Comparison of ENCODE assay signal across 9 cellular contexts in the genomic region with DNA sequence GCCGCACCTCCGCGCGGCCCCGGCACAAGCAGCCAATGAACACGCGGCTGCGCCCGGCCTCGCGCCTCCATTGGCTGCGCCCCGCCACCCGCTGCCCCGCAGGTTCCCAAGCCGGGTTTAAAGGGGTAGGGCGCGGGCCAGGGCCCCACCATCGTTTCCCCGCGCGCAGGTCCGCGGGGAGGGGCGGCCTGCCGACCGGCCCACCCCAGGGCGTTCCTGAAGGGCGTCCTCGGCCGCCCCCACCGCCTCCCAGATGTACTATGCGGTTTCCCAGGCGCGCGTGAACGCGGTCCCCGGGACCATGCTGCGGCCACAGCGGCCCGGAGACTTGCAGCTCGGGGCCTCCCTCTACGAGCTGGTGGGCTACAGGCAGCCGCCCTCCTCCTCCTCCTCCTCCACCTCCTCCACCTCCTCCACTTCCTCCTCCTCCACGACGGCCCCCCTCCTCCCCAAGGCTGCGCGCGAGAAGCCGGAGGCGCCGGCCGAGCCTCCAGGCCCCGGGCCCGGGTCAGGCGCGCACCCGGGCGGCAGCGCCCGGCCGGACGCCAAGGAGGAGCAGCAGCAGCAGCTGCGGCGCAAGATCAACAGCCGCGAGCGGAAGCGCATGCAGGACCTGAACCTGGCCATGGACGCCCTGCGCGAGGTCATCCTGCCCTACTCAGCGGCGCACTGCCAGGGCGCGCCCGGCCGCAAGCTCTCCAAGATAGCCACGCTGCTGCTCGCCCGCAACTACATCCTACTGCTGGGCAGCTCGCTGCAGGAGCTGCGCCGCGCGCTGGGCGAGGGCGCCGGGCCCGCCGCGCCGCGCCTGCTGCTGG. TPM values are rescaled to one million over a fixed set of nuclear protein-coding genes. Genes with fewer than 3 reads are reported as not detected.
DNase-seq lines count a peak whose midpoint lies in the region; ATAC-seq lines count a peak whose summit lies in the region.
"Had no signal": no experiment of that assay in that cellular context is flagged by ENCODE, and none has a peak within 500 bp of the region (broad histone marks: within the 10 kb centered on the region; RNA-seq: fewer than 3 reads in every experiment).

A gene with protein sequence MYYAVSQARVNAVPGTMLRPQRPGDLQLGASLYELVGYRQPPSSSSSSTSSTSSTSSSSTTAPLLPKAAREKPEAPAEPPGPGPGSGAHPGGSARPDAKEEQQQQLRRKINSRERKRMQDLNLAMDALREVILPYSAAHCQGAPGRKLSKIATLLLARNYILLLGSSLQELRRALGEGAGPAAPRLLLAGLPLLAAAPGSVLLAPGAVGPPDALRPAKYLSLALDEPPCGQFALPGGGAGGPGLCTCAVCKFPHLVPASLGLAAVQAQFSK (plus strand): TSS at position 148 of the 818 bp plus-strand sequence. CDS start 106 bp downstream, at position 254.

- peak; percentile 41 for DNase-seq in COR-L47 (lab: John Stamatoyannopoulos, UW)
- DNase-seq in SKM-1 (lab: John Stamatoyannopoulos, UW; ENCODE audit: unreplicated experiment): peak; percentile 62
- no peak for DNase-seq in central memory CD8-positive, alpha-beta T cell (ENCODE audit: low spot score in 2 of 2)
- no peak for DNase-seq in left lobe of liver (ENCODE audit: low spot score)
- peak; percentile 22 to 51 for DNase-seq in stimulated activated CD4-positive, alpha-beta T cell treated with anti-CD3 and anti-CD28 coated beads, Interleukin-4, amount 100 ng/mL, for 4 hours
- no peak for DNase-seq in OCI-M1 (lab: John Stamatoyannopoulos, UW)

- peaks cover 87% of the 10 kb centered on the region for H3K27me3 Mint-ChIP-seq in central memory CD8-positive, alpha-beta T cell

- peaks cover 17% of the 10 kb centered on the region for H3K4me1 Mint-ChIP-seq in central memory CD8-positive, alpha-beta T cell

- no peaks in the 10 kb centered on the region for H3K9me3 Mint-ChIP-seq in central memory CD8-positive, alpha-beta T cell

- H3K36me3 Mint-ChIP-seq in central memory CD8-positive, alpha-beta T cell (ENCODE audit: insufficient read depth): peaks cover 2% of the 10 kb centered on the region

- H3K4me3 Mint-ChIP-seq in central memory CD8-positive, alpha-beta T cell: peak within 1 kb of the TSS; percentile 71

- no peak within 1 kb of the TSS for H3K27ac Mint-ChIP-seq in central memory CD8-positive, alpha-beta T cell (ENCODE audit: low read depth)

- ATAC-seq in HG03521 (IDR thresholded peaks at IDR 0.05; ENCODE audit: unreplicated experiment) (peak; percentile 45), left lobe of liver (peak; percentile 50), HG03342 (IDR thresholded peaks at IDR 0.05; ENCODE audit: unreplicated experiment) (no peak)
- peak; percentile 44 for ATAC-seq in central memory CD8-positive, alpha-beta T cell (replicated peaks; ENCODE audit: extremely low read depth, poor library complexity, severe bottlenecking)

RNA-seq across cellular contexts. Expression of the gene that starts here (rescaled TPM):
- total RNA-seq in left lobe of liver: not detected
- total RNA-seq: glomerular endothelial cell had no signal

Comparison
In these comparisons a context has a peak if more than half of its experiments do, and no peak if none do; other contexts are left out.
1. Peak in ATAC-seq in left lobe of liver; RNA of the gene not detected or under 1 TPM.
2. DNase-seq: peak in COR-L47 (single experiment), SKM-1 (single experiment) and stimulated activated CD4-positive, alpha-beta T cell treated with anti-CD3 and anti-CD28 coated beads, Interleukin-4, amount 100 ng/mL, for 4 hours (2 of 2); none in central memory CD8-positive, alpha-beta T cell (0 of 2), left lobe of liver (single experiment) and OCI-M1 (single experiment).